ENCODE assay signal across 16 cellular contexts in genomic region chr9:8723195-8723594, GRCh38.
"Had no signal": no experiment of that assay in that cellular context is flagged by ENCODE, and none has a peak within 500 bp of the region (broad histone marks: within the 10 kb centered on the region; RNA-seq: fewer than 3 reads in every experiment).

No MANE protein-coding gene starts in this region.

- H3K4me1 Mint-ChIP-seq: memory B cell; naive thymus-derived CD4-positive, alpha-beta T cell had no signal

- H3K27ac Mint-ChIP-seq: effector memory CD8-positive, alpha-beta T cell; memory B cell; naive thymus-derived CD4-positive, alpha-beta T cell; type B pancreatic cell had no signal

- H3K27ac ChIP-seq: epithelial cell of prostate, esophagus muscularis mucosa, gastrocnemius medialis, left ventricle myocardium inferior, lower lobe of right lung, neutrophil, psoas muscle, right lobe of liver had no signal

- H3K27me3 ChIP-seq: esophagus muscularis mucosa, gastrocnemius medialis, neutrophil, right lobe of liver had no signal

- H3K4me3 Mint-ChIP-seq: effector memory CD8-positive, alpha-beta T cell; memory B cell; naive thymus-derived CD4-positive, alpha-beta T cell; type B pancreatic cell had no signal

- H3K27me3 Mint-ChIP-seq: effector memory CD8-positive, alpha-beta T cell; memory B cell; naive thymus-derived CD4-positive, alpha-beta T cell; type B pancreatic cell had no signal

- H3K4me1 ChIP-seq: gastrocnemius medialis, left ventricle myocardium inferior, lower lobe of right lung, psoas muscle, right lobe of liver had no signal

- DNase-seq: effector memory CD8-positive, alpha-beta T cell; gastrocnemius medialis; left ventricle myocardium inferior; lower lobe of right lung; naive thymus-derived CD4-positive, alpha-beta T cell; psoas muscle; retina; right lobe of liver; stimulated activated naive CD4-positive, alpha-beta T cell treated with Interleukin-2 at 50 U/mL for 16 hours had no signal

- H3K36me3 Mint-ChIP-seq: memory B cell; naive thymus-derived CD4-positive, alpha-beta T cell; type B pancreatic cell had no signal

- H3K9me3 Mint-ChIP-seq: effector memory CD8-positive, alpha-beta T cell; memory B cell; type B pancreatic cell had no signal

- H3K4me3 ChIP-seq: esophagus muscularis mucosa, gastrocnemius medialis, left ventricle myocardium inferior, lower lobe of right lung, psoas muscle, right lobe of liver had no signal

- FAIRE-seq: keratinocyte, urothelium cell line had no signal

- H3K36me3 ChIP-seq: esophagus muscularis mucosa, gastrocnemius medialis, left ventricle myocardium inferior, lower lobe of right lung, neutrophil, right lobe of liver had no signal
